Comparison of ENCODE assay signal across 8 cellular contexts in the genomic region with DNA sequence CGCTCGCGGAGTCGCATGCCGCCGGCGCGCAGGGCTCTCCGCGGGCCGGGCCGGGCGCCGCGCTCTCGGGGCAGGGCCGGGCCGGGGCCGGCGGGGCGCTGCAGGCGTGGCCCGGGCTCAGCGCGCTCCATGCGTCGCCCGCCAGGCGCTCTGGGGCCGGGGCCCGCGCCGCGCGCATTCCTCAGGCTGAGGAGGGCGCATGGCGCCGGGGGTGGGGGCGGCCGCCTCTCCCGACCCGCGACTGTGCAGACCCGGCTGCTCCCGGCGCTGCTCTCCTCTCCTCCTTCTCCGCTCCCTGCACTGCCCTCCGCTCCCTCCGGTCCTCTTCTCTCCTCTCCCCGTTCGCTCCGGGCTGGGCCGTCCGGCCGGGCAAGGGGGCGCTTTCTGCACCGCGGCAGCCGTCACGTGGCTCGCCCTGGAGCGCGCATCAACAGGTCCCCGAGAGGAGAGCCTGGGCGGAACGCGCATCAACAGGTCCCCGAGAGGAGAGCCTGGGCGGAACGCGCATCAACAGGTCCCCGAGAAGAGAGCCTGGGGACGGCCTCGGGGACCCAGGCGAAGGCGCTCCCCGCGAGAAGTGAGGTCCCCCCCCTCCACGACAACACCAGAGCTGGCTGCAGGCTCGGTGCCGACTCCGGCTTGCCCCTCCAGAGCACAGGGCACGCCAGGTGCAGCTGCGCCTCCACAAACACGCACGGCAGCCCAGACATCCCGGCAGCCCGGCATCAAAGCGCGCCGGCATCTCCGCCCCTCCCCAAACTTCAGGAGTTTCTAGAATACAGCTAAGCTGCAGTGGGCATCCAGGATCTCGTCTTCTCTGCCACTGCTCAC. TPM values are rescaled to one million over a fixed set of nuclear protein-coding genes. Genes with fewer than 3 reads are reported as not detected.
DNase-seq lines count a peak whose midpoint lies in the region; ATAC-seq and TF ChIP-seq lines count a peak whose summit lies in the region.

No MANE protein-coding gene starts in this region.

- BruUV-seq in Panc1 (replicated peaks; lab: Mats Ljungman, UMichigan), result no TSS peak

- peaks cover 72% of the 10 kb centered on the region for H3K79me2 ChIP-seq in Karpas-422 (ENCODE audit: low read length)

- no peak for TF ChIP-seq POLR2A in transverse colon (IDR thresholded peaks at IDR 0.05)

- H2AFZ ChIP-seq in Karpas-422 (ENCODE audit: low read length), result no peak overlapping the region

- peak; percentile 74 for ATAC-seq in Panc1
- ATAC-seq in mucosa of descending colon, result peak; percentile 54
- ATAC-seq in GM18858 (IDR thresholded peaks at IDR 0.05; ENCODE audit: unreplicated experiment), result no peak
- no peak for ATAC-seq in GM18520 (IDR thresholded peaks at IDR 0.05; ENCODE audit: unreplicated experiment)

- in situ Hi-C loops in Panc1 (cut with HindIII; ENCODE audit: low pct_unique_long_range_greater_than_20kb, low sequenced_read_pairs) (no loop called here), transverse colon (cut with MboI; ENCODE audit: low pct_ligation_motif_present in 1 of 4, low pct_unique_long_range_greater_than_20kb in 1 of 4, low sequenced_read_pairs in 3 of 4) (no loop called here)

- H3K4me3 ChIP-seq in Panc1 (ENCODE audit: low read depth in 2 of 2, low read length in 2 of 2), result peak overlapping the region; percentile 29 to 42
- H3K4me3 ChIP-seq in dorsolateral prefrontal cortex, result peak overlapping the region in 56 of 59 donors; percentile 15 to 65 (median 42)
- H3K4me3 ChIP-seq in mucosa of descending colon, result no peak overlapping the region
- peak overlapping the region in 3 of 4 donors; percentile 1 to 50 (median 24) for H3K4me3 ChIP-seq in transverse colon
- no peak overlapping the region for H3K4me3 ChIP-seq in Karpas-422 (ENCODE audit: low read length)

- H4K20me1 ChIP-seq in Karpas-422 (ENCODE audit: insufficient read depth, low read depth, low read length), result peaks cover 3% of the 10 kb centered on the region; the same call in 1 of the 2 replicates

- POLR2A ChIA-PET in Panc1 (lab: Charles Lee), result no interaction called here

- CTCF ChIA-PET in Panc1 (lab: Charles Lee), result no interaction called here

- H3K9ac ChIP-seq in Karpas-422 (ENCODE audit: low read length), result no peak overlapping the region

- H3K9me3 ChIP-seq in Panc1 (ENCODE audit: control insufficient read depth, insufficient read depth, low read depth, low read length), result no peaks in the 10 kb centered on the region
- H3K9me3 ChIP-seq in mucosa of descending colon, result no peaks in the 10 kb centered on the region
- no peaks in the 10 kb centered on the region for H3K9me3 ChIP-seq in transverse colon
- H3K9me3 ChIP-seq in Karpas-422 (ENCODE audit: low read length), result no peaks in the 10 kb centered on the region

- intact Hi-C loops in Panc1 (cut with micrococcal nuclease; ENCODE audit: unreplicated experiment) (no loop called here), dorsolateral prefrontal cortex (cut with DNase I) (no loop called here), mucosa of descending colon (cut with DNase I, micrococcal nuclease) (no loop called here), transverse colon (cut with DNase I; ENCODE audit: low total_unique reads) (no loop called here)

- H3K9me2 ChIP-seq in Karpas-422 (replicated peaks; ENCODE audit: insufficient read depth, low read length), result no peaks in the 10 kb centered on the region

- 0% methylated on average over 8 to 42 of the region's 93 CpGs for WGBS in transverse colon (ENCODE audit: low coverage in 1 of 2), 2 donors

- DNase-seq in AG20443 (ENCODE audit: low spot score) (peak; percentile 65), Panc1 (ENCODE audit: low read depth, low spot score) (no peak), dorsolateral prefrontal cortex (no peak), mucosa of descending colon (no peak), transverse colon (no peak), Karpas-422 (no peak)

- no peak for TF ChIP-seq EP300 in transverse colon (IDR thresholded peaks at IDR 0.05; ENCODE audit: low read depth)

- H3K36me3 ChIP-seq in Panc1 (ENCODE audit: control insufficient read depth, insufficient read depth, low read length) (no peaks in the 10 kb centered on the region), mucosa of descending colon (ENCODE audit: low read depth) (no peaks in the 10 kb centered on the region), transverse colon (no peaks in the 10 kb centered on the region), Karpas-422 (ENCODE audit: insufficient read depth, low read length) (no peaks in the 10 kb centered on the region)

- H3K4me1 ChIP-seq in Panc1 (ENCODE audit: control insufficient read depth, insufficient read depth, low read length) (no peaks in the 10 kb centered on the region), mucosa of descending colon (ENCODE audit: low read depth) (peaks cover 4% of the 10 kb centered on the region), transverse colon (peaks cover 0 to 21% (median 14%) of the 10 kb centered on the region in 4 donors), Karpas-422 (ENCODE audit: low read length) (peaks cover 43% of the 10 kb centered on the region)

- H3K27me3 ChIP-seq in Panc1 (ENCODE audit: control insufficient read depth, insufficient read depth, low read length) (no peaks in the 10 kb centered on the region), dorsolateral prefrontal cortex (peaks cover 0 to 73% (median 47%) of the 10 kb centered on the region in 45 donors), transverse colon (peaks cover 49% of the 10 kb centered on the region), Karpas-422 (ENCODE audit: low read length) (no peaks in the 10 kb centered on the region)

- no peak for TF ChIP-seq CTCF in Panc1 (IDR thresholded peaks at IDR 0.05)
- TF ChIP-seq CTCF in dorsolateral prefrontal cortex (IDR thresholded peaks at IDR 0.05 in 54 of 56, conservative IDR thresholded peaks at IDR 0.05 in 2 of 56; ENCODE audit: low read depth in 1 of 56, partially characterized antibody in 56 of 56), result no peak
- TF ChIP-seq CTCF in mucosa of descending colon (IDR thresholded peaks at IDR 0.05), result no peak
- TF ChIP-seq CTCF in transverse colon (IDR thresholded peaks at IDR 0.05), result no peak

- H3K27ac ChIP-seq in Panc1 (ENCODE audit: low read length) (no peak overlapping the region), dorsolateral prefrontal cortex (no peak overlapping the region), transverse colon (no peak overlapping the region), Karpas-422 (ENCODE audit: low read length) (no peak overlapping the region)

- no peak overlapping the region for H3K4me2 ChIP-seq in Karpas-422 (ENCODE audit: low read depth, low read length, poor library complexity, severe bottlenecking)

RNA-seq across cellular contexts. Expression of a gene that starts 12.9 kb away (rescaled TPM):
- total RNA-seq in Panc1 (2021; ENCODE audit: unreplicated experiment) (19.2 TPM), dorsolateral prefrontal cortex (10 to 100 TPM in 115 of 120 experiments, 1 to 10 TPM in 5; 5.9 to 41.0 (median 18.3) TPM), mucosa of descending colon (10 to 100 TPM in 2 of 3 donors, 1 to 10 TPM in 1; 9.2 to 11.6 (median 11.2) TPM), transverse colon (10 to 100 TPM in 2 of 4 donors, 1 to 10 TPM in 2; 7.8 to 27.9 (median 11.6) TPM)
- polyA plus RNA-seq in Panc1 (2012; ENCODE audit: insufficient read length), result 19.4 TPM
- 23.2 and 62.5 TPM in 2 replicates for total RNA-seq in Karpas-422 (2014; rRNA removed; shearing (Covaris generic); ENCODE audit: low replicate concordance)

RNA-seq across cellular contexts. Expression of a gene that starts 55.3 kb away (rescaled TPM):
- 37.4 TPM for total RNA-seq in Panc1 (2021; ENCODE audit: unreplicated experiment)
- 50.3 TPM for polyA plus RNA-seq in Panc1 (2012; ENCODE audit: insufficient read length)
- 10 to 100 TPM; 33.8 to 91.4 (median 51.5) TPM for total RNA-seq in dorsolateral prefrontal cortex
- total RNA-seq in mucosa of descending colon, result 10 to 100 TPM; 49.8 to 55.8 (median 54.1) TPM
- total RNA-seq in transverse colon, result 10 to 100 TPM; 30.6 to 60.2 (median 36.0) TPM
- 19.4 and 57.3 TPM in 2 replicates for total RNA-seq in Karpas-422 (2014; rRNA removed; shearing (Covaris generic); ENCODE audit: low replicate concordance)

Comparison
In these comparisons a context has a peak if more than half of its experiments do, and no peak if none do; other contexts are left out.
1. ATAC-seq: peak in Panc1 (single experiment) and mucosa of descending colon (single experiment); none in GM18858 (single experiment) and GM18520 (single experiment).
2. H3K4me3 ChIP-seq: peak in Panc1 (2 of 2), dorsolateral prefrontal cortex (56 of 59) and transverse colon (3 of 4); none in mucosa of descending colon (single experiment) and Karpas-422 (single experiment).